18 cellular contexts compared by ENCODE assay signal in the genomic region with DNA sequence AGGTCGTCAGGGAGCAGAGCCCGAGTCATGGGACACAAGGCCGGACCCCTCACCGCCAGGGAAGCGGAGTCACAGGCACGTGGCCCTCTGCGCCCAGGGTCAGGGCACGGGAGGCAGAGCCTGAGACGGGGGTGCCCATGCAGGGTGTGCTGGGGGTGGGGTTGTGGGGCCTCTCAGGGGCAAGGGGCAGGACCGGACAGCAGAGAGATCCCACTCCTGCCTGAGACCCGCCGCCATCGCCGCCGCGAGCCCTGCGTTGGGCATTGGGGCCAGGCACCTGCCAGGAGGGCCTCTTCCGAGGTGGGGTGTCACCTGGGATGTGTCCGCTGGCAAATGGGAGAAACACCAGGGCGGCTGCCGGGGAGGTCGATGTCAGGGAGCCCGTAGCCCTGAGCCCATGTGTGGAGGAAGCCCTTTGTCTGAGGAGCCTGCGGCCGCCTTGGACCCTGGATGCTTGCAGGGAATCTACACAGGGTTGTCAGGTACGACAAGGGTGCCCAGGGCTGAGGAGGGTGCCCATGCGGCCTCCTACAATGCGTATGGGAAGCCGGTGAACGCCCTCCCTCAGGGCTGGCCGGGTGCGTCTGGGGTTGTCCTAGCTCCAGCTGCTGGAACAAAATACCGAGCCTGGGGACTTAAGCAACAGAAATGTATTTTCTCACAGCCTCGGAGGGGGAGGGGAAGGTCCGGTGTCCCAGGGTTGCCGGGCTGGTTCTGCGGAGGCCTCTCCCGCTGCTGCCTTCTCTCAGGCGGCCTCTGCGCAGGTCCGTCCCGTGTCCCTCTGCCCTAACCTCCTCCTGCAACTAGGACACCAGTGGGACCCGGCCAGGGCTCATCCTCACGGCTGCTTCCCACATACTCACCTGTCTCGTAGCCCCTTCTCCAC. TPM values are rescaled to one million over a fixed set of nuclear protein-coding genes. Genes with fewer than 3 reads are reported as not detected.
DNase-seq lines count a peak whose midpoint lies in the region; ATAC-seq and TF ChIP-seq lines count a peak whose summit lies in the region.
"Had no signal": no experiment of that assay in that cellular context is flagged by ENCODE, and none has a peak within 500 bp of the region (broad histone marks: within the 10 kb centered on the region; RNA-seq: fewer than 3 reads in every experiment).

No MANE protein-coding gene starts in this region.

- DNase-seq in Right ventricle myocardium superior (no peak), cardiac septum (ENCODE audit: low spot score) (no peak), right atrium auricular region (ENCODE audit: low spot score) (no peak), nephron progenitor cell (no peak), upper lobe of right lung (peak; percentile 80), germinal center (ENCODE audit: low spot score) (no peak)
- DNase-seq: amygdala; CD4-positive, alpha-beta T cell; H7; NCI-H2081; NCI-H526 treated with DMSO at 0.1 percent for 48 hours; stimulated activated CD4-positive, alpha-beta T cell treated with anti-CD3 and anti-CD28 coated beads, Interleukin-4, amount 100 ng/mL, for 4 hours had no signal

- H3K4me3 Mint-ChIP-seq in nephron progenitor cell = no peak overlapping the region
- H3K4me3 Mint-ChIP-seq: CD4-positive, alpha-beta T cell; neural crest cell had no signal

- peak overlapping the region; percentile 16 to 27 for H3K27ac ChIP-seq in right atrium auricular region
- no peak overlapping the region for H3K27ac ChIP-seq in upper lobe of right lung
- H3K27ac ChIP-seq: A549 had no signal

- H3K4me1 ChIP-seq in right atrium auricular region (peaks cover 0 to 7% of the 10 kb centered on the region in 2 donors), upper lobe of right lung (no peaks in the 10 kb centered on the region)
- H3K4me1 ChIP-seq: A549 had no signal

- no peaks in the 10 kb centered on the region for H3K36me3 ChIP-seq in right atrium auricular region
- no peaks in the 10 kb centered on the region for H3K36me3 ChIP-seq in upper lobe of right lung

- intact Hi-C loops in Right ventricle myocardium superior (cut with DNase I) (no loop called here), cardiac septum (cut with DNase I) (loop anchor here (5.0 kb wide), 1 partner anchor 75 kb away; a partner anchor contains a TSS), upper lobe of right lung (cut with DNase I) (no loop called here)

- no peaks in the 10 kb centered on the region for H3K36me3 Mint-ChIP-seq in nephron progenitor cell (ENCODE audit: low read depth)

- peaks cover 43% of the 10 kb centered on the region for H3K27me3 Mint-ChIP-seq in nephron progenitor cell (ENCODE audit: low read depth, poor library complexity)
- H3K27me3 Mint-ChIP-seq: CD4-positive, alpha-beta T cell had no signal

- H3K27me3 ChIP-seq in right atrium auricular region = peaks cover 4 to 5% of the 10 kb centered on the region in 2 donors
- peaks cover 9% of the 10 kb centered on the region for H3K27me3 ChIP-seq in upper lobe of right lung

- TF ChIP-seq CTCF in right atrium auricular region (IDR thresholded peaks at IDR 0.05) (no peak), nephron progenitor cell (IDR thresholded peaks at IDR 0.05) (no peak), upper lobe of right lung (IDR thresholded peaks at IDR 0.05) (no peak)

- peak overlapping the region; percentile 66 for H3K27ac Mint-ChIP-seq in nephron progenitor cell
- H3K27ac Mint-ChIP-seq: activated T-helper 2 cell treated with anti-CD3 and anti-CD28 coated beads, Interferon-gamma antibody, Interleukin-2, Interleukin-4, amounts not matched to agents 10 μg/mL and 5 μg/mL and 100 μg/mL, durations not matched to agents 14 hours and 24 hours and 36 hours; CD4-positive, alpha-beta T cell had no signal

- H3K9me3 ChIP-seq in right atrium auricular region (no peaks in the 10 kb centered on the region), upper lobe of right lung (no peaks in the 10 kb centered on the region)
- H3K9me3 ChIP-seq: A549 had no signal

- ATAC-seq in Right ventricle myocardium superior (ENCODE audit: poor library complexity) (peak; percentile 22), upper lobe of right lung (peak; percentile 60), GM19467 (IDR thresholded peaks at IDR 0.05; ENCODE audit: unreplicated experiment) (no peak), HG03280 (IDR thresholded peaks at IDR 0.05; ENCODE audit: unreplicated experiment) (no peak)
- ATAC-seq: A549 had no signal

- peaks cover 37% of the 10 kb centered on the region for H3K4me1 Mint-ChIP-seq in nephron progenitor cell

- peaks cover 9% of the 10 kb centered on the region for H3K9me3 Mint-ChIP-seq in nephron progenitor cell
- H3K9me3 Mint-ChIP-seq: activated T-helper 2 cell treated with anti-CD3 and anti-CD28 coated beads, Interferon-gamma antibody, Interleukin-2, Interleukin-4, amounts not matched to agents 10 μg/mL and 5 μg/mL and 100 μg/mL, durations not matched to agents 14 hours and 24 hours and 36 hours; CD4-positive, alpha-beta T cell; neural crest cell had no signal

- H3K4me3 ChIP-seq in right atrium auricular region (no peak overlapping the region), upper lobe of right lung (no peak overlapping the region)
- H3K4me3 ChIP-seq: A549 had no signal

RNA-seq across cellular contexts. Expression of a gene that starts 16.4 kb away (rescaled TPM):
- total RNA-seq in Right ventricle myocardium superior = 2.4 TPM
- 5.4 TPM for total RNA-seq in cardiac septum
- total RNA-seq in right atrium auricular region = 1 to 10 TPM; 4.4 to 4.6 TPM
- 9.7 TPM for total RNA-seq in upper lobe of right lung

RNA-seq across cellular contexts. Expression of a gene that starts 41.4 kb away (rescaled TPM):
- total RNA-seq in Right ventricle myocardium superior = 0.22 TPM
- 0.22 TPM for total RNA-seq in cardiac septum
- not detected for total RNA-seq in right atrium auricular region
- total RNA-seq in upper lobe of right lung = not detected
- total RNA-seq: activated CD8-positive, alpha-beta memory T cell treated with anti-CD3 and anti-CD28 coated beads for 36 hours; activated T-helper 2 cell treated with anti-CD3 and anti-CD28 coated beads, Interferon-gamma antibody, Interleukin-2, Interleukin-4, amounts not matched to agents 10 μg/mL and 5 μg/mL and 100 μg/mL, durations not matched to agents 14 hours and 24 hours and 36 hours; H7; neural crest cell had no signal

RNA-seq across cellular contexts. Expression of a gene that starts 58.2 kb away (rescaled TPM):
- not detected for total RNA-seq in Right ventricle myocardium superior
- total RNA-seq in cardiac septum = not detected
- total RNA-seq in right atrium auricular region = not detected
- total RNA-seq in upper lobe of right lung = 0.55 TPM
- total RNA-seq: activated CD8-positive, alpha-beta memory T cell treated with anti-CD3 and anti-CD28 coated beads for 36 hours; activated T-helper 2 cell treated with anti-CD3 and anti-CD28 coated beads, Interferon-gamma antibody, Interleukin-2, Interleukin-4, amounts not matched to agents 10 μg/mL and 5 μg/mL and 100 μg/mL, durations not matched to agents 14 hours and 24 hours and 36 hours; CD4-positive, alpha-beta T cell; H7; neural crest cell had no signal

Comparison
In these comparisons a context has a peak if more than half of its experiments do, and no peak if none do; other contexts are left out.
1. ATAC-seq: peak in Right ventricle myocardium superior (single experiment) and upper lobe of right lung (single experiment); none in GM19467 (single experiment) and HG03280 (single experiment).